In the genomic region with DNA sequence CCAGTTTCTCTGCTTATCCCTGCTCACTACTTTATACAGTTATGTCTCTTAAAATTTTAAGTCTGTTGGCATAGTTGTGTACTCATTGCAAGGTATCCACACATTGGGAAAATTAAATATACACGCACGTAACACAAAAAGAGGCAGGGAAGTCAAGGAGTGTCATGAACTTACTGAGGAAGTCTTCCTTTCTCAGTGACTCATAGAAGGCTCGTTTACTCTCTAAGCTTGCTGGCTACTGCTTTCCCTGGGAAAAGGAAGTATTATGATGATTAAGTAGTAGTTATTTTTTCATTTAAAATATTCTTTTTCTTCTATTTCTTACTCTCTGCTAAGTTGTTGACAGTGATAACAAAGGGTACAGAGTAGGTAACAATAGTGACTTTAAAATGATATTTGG, we compare ENCODE assay signal across 16 cellular contexts.
DNase-seq lines count a peak whose midpoint lies in the region; ATAC-seq and TF ChIP-seq lines count a peak whose summit lies in the region.
"Had no signal": no experiment of that assay in that cellular context is flagged by ENCODE, and none has a peak within 500 bp of the region (broad histone marks: within the 10 kb centered on the region; RNA-seq: fewer than 3 reads in every experiment).

No MANE protein-coding gene starts in this region.

- peaks cover 6% of the 10 kb centered on the region for H3K9me3 Mint-ChIP-seq in activated CD8-positive, alpha-beta T cell treated with anti-CD3 and anti-CD28 coated beads for 36 hours

- H3K36me3 Mint-ChIP-seq in activated CD8-positive, alpha-beta T cell treated with anti-CD3 and anti-CD28 coated beads for 36 hours (ENCODE audit: low read depth): no peaks in the 10 kb centered on the region

- H3K4me3 ChIP-seq in astrocyte of the spinal cord (ENCODE audit: low read depth, low read length): no peak overlapping the region
- H3K4me3 ChIP-seq: gastrocnemius medialis, transverse colon had no signal

- no peak overlapping the region for H3K27ac Mint-ChIP-seq in activated CD8-positive, alpha-beta T cell treated with anti-CD3 and anti-CD28 coated beads for 36 hours
- H3K27ac Mint-ChIP-seq: nephron progenitor cell had no signal

- no peak for TF ChIP-seq CTCF in astrocyte of the spinal cord (IDR thresholded peaks at IDR 0.05; ENCODE audit: low read depth, low read length)
- no peak for TF ChIP-seq CTCF in activated CD8-positive, alpha-beta T cell treated with anti-CD3 and anti-CD28 coated beads for 36 hours (IDR thresholded peaks at IDR 0.05)

- POLR2A ChIA-PET in activated CD8-positive, alpha-beta T cell treated with anti-CD3 and anti-CD28 coated beads for 36 hours (lab: Charles Lee): no interaction called here

- no peak overlapping the region for H3K4me3 Mint-ChIP-seq in activated CD8-positive, alpha-beta T cell treated with anti-CD3 and anti-CD28 coated beads for 36 hours
- H3K4me3 Mint-ChIP-seq: nephron progenitor cell had no signal

- no peaks in the 10 kb centered on the region for H3K4me1 Mint-ChIP-seq in activated CD8-positive, alpha-beta T cell treated with anti-CD3 and anti-CD28 coated beads for 36 hours (ENCODE audit: low read depth)

- H3K27me3 Mint-ChIP-seq in activated CD8-positive, alpha-beta T cell treated with anti-CD3 and anti-CD28 coated beads for 36 hours: no peaks in the 10 kb centered on the region

- ATAC-seq in HG03280 (IDR thresholded peaks at IDR 0.05; ENCODE audit: unreplicated experiment): no peak
- no peak for ATAC-seq in activated CD8-positive, alpha-beta T cell treated with anti-CD3 and anti-CD28 coated beads for 36 hours
- ATAC-seq: gastrocnemius medialis had no signal

- in situ Hi-C loops in astrocyte of the spinal cord (cut with HindIII; ENCODE audit: low sequenced_read_pairs): no loop called here

- CTCF ChIA-PET in activated CD8-positive, alpha-beta T cell treated with anti-CD3 and anti-CD28 coated beads for 36 hours (lab: Charles Lee): no interaction called here

- intact Hi-C loops in activated CD8-positive, alpha-beta T cell treated with anti-CD3 and anti-CD28 coated beads for 36 hours (cut with micrococcal nuclease): no loop called here

- DNase-seq in A172 (ENCODE audit: low spot score) (peak; percentile 62), HT1080 (ENCODE audit: low read depth) (peak; percentile 74), astrocyte of the spinal cord (ENCODE audit: low read depth, low spot score) (peak; percentile 66), hepatic stellate cell (ENCODE audit: low spot score) (peak; percentile 22), NCI-H748 (lab: John Stamatoyannopoulos, UW; ENCODE audit: unreplicated experiment) (no peak), NCI-H1092 treated with DMSO at 0.1 percent for 48 hours (lab: John Stamatoyannopoulos, UW) (no peak)
- no peak for DNase-seq in activated CD8-positive, alpha-beta T cell treated with anti-CD3 and anti-CD28 coated beads for 36 hours
- DNase-seq: activated CD4-positive, alpha-beta T cell treated with anti-CD3 and anti-CD28 coated beads for 48 hours; caudate nucleus; gastrocnemius medialis; KG1; left cardiac atrium; NCI-H2107; nephron progenitor cell; transverse colon had no signal

Comparison
In these comparisons a context has a peak if more than half of its experiments do, and no peak if none do; other contexts are left out.
1. DNase-seq: peak in A172 (single experiment), HT1080 (single experiment), astrocyte of the spinal cord (single experiment) and hepatic stellate cell (single experiment); none in NCI-H748 (single experiment), NCI-H1092 treated with DMSO at 0.1 percent for 48 hours (single experiment) and activated CD8-positive, alpha-beta T cell treated with anti-CD3 and anti-CD28 coated beads for 36 hours (single experiment).